ENCODE assay signal across 8 cellular contexts in the genomic region with DNA sequence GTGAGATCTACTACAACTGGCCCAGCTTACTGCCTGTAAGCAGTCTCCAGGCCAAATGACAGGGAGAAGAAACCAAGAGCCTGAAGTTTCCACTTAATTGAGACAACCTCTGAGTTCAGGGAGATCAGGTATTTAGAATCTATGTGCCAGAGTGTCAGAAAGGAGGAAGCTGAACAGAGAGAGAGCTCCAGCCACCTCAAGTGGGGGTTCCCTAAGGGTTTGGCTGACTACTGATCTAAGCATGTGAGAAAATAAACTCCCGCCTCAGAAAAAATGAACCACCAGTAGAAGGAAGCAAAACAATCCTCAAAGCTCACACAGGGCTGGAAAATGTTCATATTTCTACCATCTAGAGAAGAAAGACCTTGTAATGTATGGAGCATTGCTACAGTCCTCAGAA. TPM values are rescaled to one million over a fixed set of nuclear protein-coding genes. Genes with fewer than 3 reads are reported as not detected.
DNase-seq lines count a peak whose midpoint lies in the region; ATAC-seq, FAIRE-seq and TF ChIP-seq lines count a peak whose summit lies in the region.

No MANE protein-coding gene starts in this region.

- H3K9me3 Mint-ChIP-seq in effector memory CD8-positive, alpha-beta T cell: no peaks in the 10 kb centered on the region

- peak overlapping the region in 1 of 2 donors; percentile 61 for H3K27ac Mint-ChIP-seq in effector memory CD8-positive, alpha-beta T cell

- H3K79me2 ChIP-seq in Karpas-422 (ENCODE audit: low read length): peaks cover 99% of the 10 kb centered on the region

- peaks cover 6% of the 10 kb centered on the region; the same call in 1 of the 2 replicates for H4K20me1 ChIP-seq in Karpas-422 (ENCODE audit: insufficient read depth, low read depth, low read length)

- peak overlapping the region; percentile 29; the same call in 1 of the 2 replicates for H3K9ac ChIP-seq in Karpas-422 (ENCODE audit: low read length)

- 15 to 29% methylated on average over 1 of the region's 1 CpG for WGBS in aorta, 2 donors

- H3K4me1 Mint-ChIP-seq in effector memory CD8-positive, alpha-beta T cell (ENCODE audit: low read depth in 2 of 2): peaks cover 29 to 63% of the 10 kb centered on the region in 2 donors

- peak; percentile 22 for DNase-seq in D341Med (ENCODE audit: low spot score)
- peak; percentile 63 for DNase-seq in GM20000 (ENCODE audit: low spot score)
- DNase-seq in Karpas-422: peak; percentile 84
- DNase-seq in effector memory CD8-positive, alpha-beta T cell: no peak
- no peak for DNase-seq in aorta
- DNase-seq in D721Med (ENCODE audit: insufficient read length, low spot score): no peak
- DNase-seq in erythroblast (lab: John Stamatoyannopoulos, UW): no peak
- DNase-seq in RKO (ENCODE audit: low spot score): no peak

- intact Hi-C loops in aorta (cut with DNase I): no loop called here

- no peaks in the 10 kb centered on the region for H3K9me3 ChIP-seq in Karpas-422 (ENCODE audit: low read length)
- H3K9me3 ChIP-seq in aorta (ENCODE audit: control insufficient read depth, low read length): no peaks in the 10 kb centered on the region

- H3K4me2 ChIP-seq in Karpas-422 (ENCODE audit: low read depth, low read length, poor library complexity, severe bottlenecking): peak overlapping the region; percentile 53

- no peaks in the 10 kb centered on the region for H3K27me3 Mint-ChIP-seq in effector memory CD8-positive, alpha-beta T cell

- H2AFZ ChIP-seq in Karpas-422 (ENCODE audit: low read length): no peak overlapping the region

- no peak overlapping the region for H3K4me3 ChIP-seq in Karpas-422 (ENCODE audit: low read length)
- H3K4me3 ChIP-seq in aorta (ENCODE audit: low read length in 2 of 2): no peak overlapping the region

- no peak for FAIRE-seq in D721Med (lab: Jason Lieb, UNC)

- H3K27ac ChIP-seq in Karpas-422 (ENCODE audit: low read length) (peak overlapping the region; percentile 78), aorta (ENCODE audit: low read depth in 1 of 2, low read length in 2 of 2) (no peak overlapping the region)

- no peak for TF ChIP-seq POLR2A in erythroblast (IDR thresholded peaks at IDR 0.05; ENCODE audit: low read length)

- peaks cover 17% of the 10 kb centered on the region for H3K36me3 Mint-ChIP-seq in effector memory CD8-positive, alpha-beta T cell (ENCODE audit: insufficient read depth)

- peak overlapping the region; percentile 0 to 22 for H3K4me3 Mint-ChIP-seq in effector memory CD8-positive, alpha-beta T cell

- H3K27me3 ChIP-seq in Karpas-422 (ENCODE audit: low read length) (no peaks in the 10 kb centered on the region), aorta (ENCODE audit: control insufficient read depth in 1 of 2, insufficient read depth in 2 of 2, low read length in 1 of 2) (no peaks in the 10 kb centered on the region)

- H3K4me1 ChIP-seq in Karpas-422 (ENCODE audit: low read length): peaks cover 45% of the 10 kb centered on the region
- no peaks in the 10 kb centered on the region for H3K4me1 ChIP-seq in aorta (ENCODE audit: control insufficient read depth in 1 of 2, insufficient read depth in 2 of 2, low read length in 2 of 2)

- peak; percentile 51 for ATAC-seq in effector memory CD8-positive, alpha-beta T cell (replicated peaks)
- peak; percentile 54 for ATAC-seq in aorta (ENCODE audit: low FRiP score)

- H3K36me3 ChIP-seq in Karpas-422 (ENCODE audit: insufficient read depth, low read length) (no peaks in the 10 kb centered on the region), aorta (ENCODE audit: control insufficient read depth in 1 of 2, insufficient read depth in 2 of 2, low read length in 1 of 2) (no peaks in the 10 kb centered on the region)

- no peak for TF ChIP-seq CTCF in GM20000 (IDR thresholded peaks at IDR 0.05; ENCODE audit: extremely low read depth, missing control alignments)
- TF ChIP-seq CTCF in D721Med (IDR thresholded peaks at IDR 0.05; ENCODE audit: insufficient read depth, missing control alignments): no peak

- H3K9me2 ChIP-seq in Karpas-422 (replicated peaks; ENCODE audit: insufficient read depth, low read length): no peaks in the 10 kb centered on the region

RNA-seq across cellular contexts. Expression of a gene that starts 25.0 kb away (rescaled TPM):
- total RNA-seq in Karpas-422 (2014; rRNA removed; shearing (Covaris generic); ENCODE audit: low replicate concordance): 122 and 130 TPM in 2 replicates
- total RNA-seq in aorta: 100 to 1,000 TPM in 1 of 2 donors, 10 to 100 TPM in 1; 92.8 to 115 TPM
- polyA plus RNA-seq in aorta: 10 to 100 TPM; 11.6 to 22.3 TPM

RNA-seq across cellular contexts. Expression of a gene that starts 46.6 kb away (rescaled TPM):
- 10.9 and 11.4 TPM in 2 replicates for total RNA-seq in Karpas-422 (2014; rRNA removed; shearing (Covaris generic); ENCODE audit: low replicate concordance)
- 10 to 100 TPM; 46.3 to 48.0 TPM for total RNA-seq in aorta
- 10 to 100 TPM; 10.1 to 10.5 TPM for polyA plus RNA-seq in aorta

Comparison
In these comparisons a context has a peak if more than half of its experiments do, and no peak if none do; other contexts are left out.
1. DNase-seq: peak in D341Med (single experiment), GM20000 (single experiment) and Karpas-422 (single experiment); none in effector memory CD8-positive, alpha-beta T cell (0 of 3), aorta (0 of 2), D721Med (single experiment), erythroblast (0 of 2) and RKO (single experiment).